In genomic region chr1:156700731-156701130, GRCh38 we compare ENCODE assay signal across 18 cellular contexts. TPM values are rescaled to one million over a fixed set of nuclear protein-coding genes. Genes with fewer than 3 reads are reported as not detected.
DNase-seq lines count a peak whose midpoint lies in the region; ATAC-seq, FAIRE-seq and TF ChIP-seq lines count a peak whose summit lies in the region.
"Had no signal": no experiment of that assay in that cellular context is flagged by ENCODE, and none has a peak within 500 bp of the region (broad histone marks: within the 10 kb centered on the region; RNA-seq: fewer than 3 reads in every experiment).

No MANE protein-coding gene starts in this region.

- TF ChIP-seq CTCF in K562 (IDR thresholded peaks at IDR 0.05 in 2 of 3, conservative IDR thresholded peaks at IDR 0.05 in 1 of 3; ENCODE audit: insufficient read depth in 2 of 3, low read depth in 1 of 3, low read length in 3 of 3) (no peak), nephron progenitor cell (IDR thresholded peaks at IDR 0.05) (no peak), osteocyte (IDR thresholded peaks at IDR 0.05) (no peak)

- in situ Hi-C loops in K562 (cut with MboI) = no loop called here

- peak overlapping the region in 1 of 2 donors; percentile 1 for H3K27ac Mint-ChIP-seq in stimulated activated naive CD8-positive, alpha-beta T cell treated with anti-CD3 and anti-CD28 coated beads, Interleukin-15, amount 100 ng/mL, for 72 hours
- H3K27ac Mint-ChIP-seq in nephron progenitor cell (peak overlapping the region; percentile 78), osteocyte (ENCODE audit: unreplicated experiment) (no peak overlapping the region)
- H3K27ac Mint-ChIP-seq: CD4-positive, alpha-beta memory T cell had no signal

- DNase-seq in stimulated activated naive CD8-positive, alpha-beta T cell treated with anti-CD3 and anti-CD28 coated beads, Interleukin-15, amount 100 ng/mL, for 72 hours = no peak
- no peak for DNase-seq in stimulated activated naive CD8-positive, alpha-beta T cell treated with anti-CD3 and anti-CD28 coated beads, Interleukin-15, Interleukin-2, amounts not matched to agents 100 U/mL and 50 U/mL, for 24 hours
- DNase-seq in K562 (ENCODE audit: extremely low read depth in 1 of 4, low spot score in 3 of 4) (no peak), nephron progenitor cell (no peak), osteocyte (ENCODE audit: extremely low spot score, unreplicated experiment) (no peak), COR-L47 (lab: John Stamatoyannopoulos, UW) (no peak), RPMI8226 (no peak)
- DNase-seq: CD4-positive, alpha-beta memory T cell; DMS53; NCI-H1436; NCI-H1930; NCI-H345; NCI-H524 treated with DMSO at 0.1 percent for 48 hours; PC-3 had no signal

- H3K79me2 ChIP-seq in K562 (ENCODE audit: control insufficient read depth, insufficient read depth, low read length) = no peaks in the 10 kb centered on the region

- TF ChIP-seq EP300 in K562 (IDR thresholded peaks at IDR 0.05; ENCODE audit: low read length) = no peak

- no peak for TF ChIP-seq POLR2A in K562 (conservative IDR thresholded peaks at IDR 0.05)

- CTCF ChIA-PET in K562 (lab: Yijun Ruan, JAX; ENCODE audit: low intra/inter-chr PET ratio) = interaction anchor here (1.3 kb wide), 1 partner anchor 11 kb away, joined by 4 read pairs; no protein-coding TSS in a partner anchor

- peaks cover 32% of the 10 kb centered on the region for H3K4me1 Mint-ChIP-seq in stimulated activated naive CD8-positive, alpha-beta T cell treated with anti-CD3 and anti-CD28 coated beads, Interleukin-15, amount 100 ng/mL, for 72 hours
- H3K4me1 Mint-ChIP-seq in nephron progenitor cell (peaks cover 83% of the 10 kb centered on the region), osteocyte (ENCODE audit: unreplicated experiment) (peaks cover 29% of the 10 kb centered on the region)

- peak overlapping the region in 1 of 2 experiments; percentile 76; a peak in 2 of 4 replicates for H3K9ac ChIP-seq in K562 (ENCODE audit: insufficient read depth in 1 of 2, low read depth in 2 of 2, low read length in 2 of 2)

- H3K4me3 ChIP-seq in K562 = no peak overlapping the region
- H3K4me3 ChIP-seq: A549, SJSA1 had no signal

- no peaks in the 10 kb centered on the region for H3K36me3 ChIP-seq in K562 (ENCODE audit: control insufficient read depth, insufficient read depth, low read length)
- H3K36me3 ChIP-seq: SJSA1 had no signal

- no peak for TF ChIP-seq RAD21 in K562 (CRISPR knock-in tag; conservative IDR thresholded peaks at IDR 0.05 in 1 of 2, IDR thresholded peaks at IDR 0.05 in 1 of 2)

- POLR2A ChIA-PET in K562 (lab: Yijun Ruan, JAX) = interaction anchor here (0.7 to 1.3 kb wide), 7 partner anchors 9 to 76 kb away, joined by 3 to 9 read pairs (median 3); no protein-coding TSS in a partner anchor

- H3K27ac ChIP-seq in K562 (ENCODE audit: extremely low read depth, low read depth, low read length) = no peak overlapping the region
- H3K27ac ChIP-seq: A549, SJSA1 had no signal

- H3K4me1 ChIP-seq in K562 (replicated peaks in 1 of 2; ENCODE audit: control insufficient read depth in 2 of 2, insufficient read depth in 2 of 2, low read length in 2 of 2) = peaks cover 8 to 28% of the 10 kb centered on the region in 2 experiments; a peak in 4 of 5 replicates

- H3K9me3 Mint-ChIP-seq in stimulated activated naive CD8-positive, alpha-beta T cell treated with anti-CD3 and anti-CD28 coated beads, Interleukin-15, amount 100 ng/mL, for 72 hours = no peaks in the 10 kb centered on the region
- H3K9me3 Mint-ChIP-seq in nephron progenitor cell (no peaks in the 10 kb centered on the region), osteocyte (ENCODE audit: unreplicated experiment) (no peaks in the 10 kb centered on the region)
- H3K9me3 Mint-ChIP-seq: CD4-positive, alpha-beta memory T cell had no signal

- no peaks in the 10 kb centered on the region for H3K9me3 ChIP-seq in K562 (replicated peaks; ENCODE audit: control insufficient read depth, insufficient read depth, low read depth, low read length)
- H3K9me3 ChIP-seq: A549, SJSA1 had no signal

- peak; percentile 39 for ATAC-seq in stimulated activated naive CD8-positive, alpha-beta T cell treated with anti-CD3 and anti-CD28 coated beads, Interleukin-15, amount 100 ng/mL, for 72 hours
- no peak for ATAC-seq in stimulated activated naive CD8-positive, alpha-beta T cell treated with anti-CD3 and anti-CD28 coated beads, Interleukin-15, Interleukin-2, amounts not matched to agents 100 U/mL and 50 U/mL, for 24 hours
- ATAC-seq in K562 = peak; percentile 6; the same call in 1 of the 3 replicates
- ATAC-seq: A549, PC-3 had no signal

- BruUV-seq in K562 (replicated peaks; lab: Mats Ljungman, UMichigan) = no TSS peak

- peaks cover 73% of the 10 kb centered on the region for H3K27me3 Mint-ChIP-seq in stimulated activated naive CD8-positive, alpha-beta T cell treated with anti-CD3 and anti-CD28 coated beads, Interleukin-15, amount 100 ng/mL, for 72 hours
- H3K27me3 Mint-ChIP-seq in nephron progenitor cell (ENCODE audit: low read depth, poor library complexity) = peaks cover 4% of the 10 kb centered on the region
- H3K27me3 Mint-ChIP-seq in osteocyte (ENCODE audit: unreplicated experiment) = peaks cover 2% of the 10 kb centered on the region

- no peak for FAIRE-seq in K562 (lab: Jason Lieb, UNC)
- FAIRE-seq: A549, GM12891, H54 had no signal

- no peak overlapping the region for H3K4me3 Mint-ChIP-seq in stimulated activated naive CD8-positive, alpha-beta T cell treated with anti-CD3 and anti-CD28 coated beads, Interleukin-15, amount 100 ng/mL, for 72 hours
- H3K4me3 Mint-ChIP-seq in nephron progenitor cell = peak overlapping the region; percentile 95
- no peak overlapping the region for H3K4me3 Mint-ChIP-seq in osteocyte (ENCODE audit: unreplicated experiment)
- H3K4me3 Mint-ChIP-seq: CD4-positive, alpha-beta memory T cell had no signal

- 0 out of 2 replicates have a peak overlapping the region, but pooled peaks have one; percentile 15 for H2AFZ ChIP-seq in K562 (ENCODE audit: low read depth, low read length)

- no peaks in the 10 kb centered on the region for H3K27me3 ChIP-seq in K562 (ENCODE audit: control insufficient read depth in 2 of 2, insufficient read depth in 2 of 2, low read length in 2 of 2)
- H3K27me3 ChIP-seq: SJSA1 had no signal

- H3K36me3 Mint-ChIP-seq in nephron progenitor cell (ENCODE audit: low read depth) (peaks cover 62% of the 10 kb centered on the region), osteocyte (ENCODE audit: unreplicated experiment) (peaks cover 30% of the 10 kb centered on the region)
- H3K36me3 Mint-ChIP-seq: CD4-positive, alpha-beta memory T cell had no signal

- intact Hi-C loops in K562 (cut with micrococcal nuclease) = no loop called here

- WGBS in K562 (ENCODE audit: insufficient coverage, low coverage, missing lambda C conversion rate) = 39% methylated on average over 4 of the region's 4 CpGs

- H3K4me2 ChIP-seq in K562 (ENCODE audit: insufficient read depth, low read length) = no peak overlapping the region
- H3K4me2 ChIP-seq: A549 had no signal

- H3K9me1 ChIP-seq in K562 (ENCODE audit: control insufficient read depth, insufficient read depth, low read length) = no peaks in the 10 kb centered on the region

- no peaks in the 10 kb centered on the region for H4K20me1 ChIP-seq in K562 (replicated peaks; ENCODE audit: control insufficient read depth, insufficient read depth, low read length)

RNA-seq across cellular contexts. Expression of gene CRABP2, which starts 4.7 kb away (rescaled TPM):
- 0.86 TPM in 1 of 2 replicates, not detected in the other for total RNA-seq in K562 (2011; cell fraction: chromatin; rRNA removed; ENCODE audit: low replicate concordance)
- 0.39 and 1.0 TPM in 2 replicates for total RNA-seq in K562 (2011; cell fraction: nucleolus; rRNA removed)
- 0.44 TPM in 1 of 2 replicates, not detected in the other for total RNA-seq in K562 (2011; cell fraction: nucleoplasm; rRNA removed)
- total RNA-seq in K562 (2014; rRNA removed) = 0.86 and 1.2 TPM in 2 replicates
- total RNA-seq in K562 (2014; rRNA removed; fragmentation: Illumina TruSeq; extraction: Trizol) = 0.32 and 0.36 TPM in 2 replicates
- 0.72 and 1.3 TPM in 2 replicates for total RNA-seq in K562 (2015; rRNA removed; fragmentation: Illumina TruSeq; extraction: Trizol)
- total RNA-seq in K562 (2021) = 1.5 and 1.6 TPM in 2 replicates
- 0.50 and 1.5 TPM in 2 replicates for polyA plus RNA-seq in K562 (2011; rRNA removed)
- polyA plus RNA-seq in K562 (2011; cell fraction: cytosol; rRNA removed) = 0.58 and 1.3 TPM in 2 replicates
- polyA plus RNA-seq in K562 (2011; cell fraction: nucleus; rRNA removed) = 1.8 and 2.6 TPM in 2 replicates
- polyA plus RNA-seq in K562 (2012) = 2.6 and 2.9 TPM in 2 replicates
- 1.9 and 2.5 TPM in 2 replicates for polyA plus RNA-seq in K562 (2014; fragmentation: Illumina TruSeq; extraction: Trizol)
- under 1 TPM; 0.30 to 0.52 TPM for polyA plus RNA-seq in K562 (2014; fragmentation: Nextera tagmentation; extraction: Ambion mirVana)
- 0.82 and 1.2 TPM in 2 replicates for polyA plus RNA-seq in K562 (2014; rRNA removed)
- polyA minus RNA-seq in K562 (2011; rRNA and poly(A)+ RNA removed) = 0.28 and 0.72 TPM in 2 replicates
- not detected in 2 replicates for polyA minus RNA-seq in K562 (2011; cell fraction: cytosol; rRNA and poly(A)+ RNA removed)
- not detected in 2 replicates for polyA minus RNA-seq in K562 (2011; cell fraction: nucleus; rRNA and poly(A)+ RNA removed)
- total RNA-seq in osteocyte = 144 and 146 TPM in 2 replicates

RNA-seq across cellular contexts. Expression of gene NES, which starts 23.5 kb away (rescaled TPM):
- 1.5 and 2.0 TPM in 2 replicates for total RNA-seq in K562 (2011; cell fraction: chromatin; rRNA removed; ENCODE audit: low replicate concordance)
- total RNA-seq in K562 (2011; cell fraction: nucleolus; rRNA removed) = 1.7 TPM in 2 replicates
- total RNA-seq in K562 (2011; cell fraction: nucleoplasm; rRNA removed) = 1.8 and 3.1 TPM in 2 replicates
- total RNA-seq in K562 (2014; rRNA removed) (5.8 and 6.6 TPM in 2 replicates), K562 (2014; rRNA removed; fragmentation: Illumina TruSeq; extraction: Trizol) (3.3 and 4.1 TPM in 2 replicates), K562 (2015; rRNA removed; fragmentation: Illumina TruSeq; extraction: Trizol) (4.8 and 4.9 TPM in 2 replicates), K562 (2021) (5.5 and 8.6 TPM in 2 replicates), osteocyte (24.2 and 26.5 TPM in 2 replicates)
- polyA plus RNA-seq in K562 (2011; rRNA removed) (2.7 TPM in 2 replicates), K562 (2014; fragmentation: Illumina TruSeq; extraction: Trizol) (5.4 and 6.3 TPM in 2 replicates), K562 (2014; fragmentation: Nextera tagmentation; extraction: Ambion mirVana) (under 1 TPM; 0.10 to 0.13 TPM), K562 (2014; rRNA removed) (2.5 and 4.2 TPM in 2 replicates)
- polyA plus RNA-seq in K562 (2011; cell fraction: cytosol; rRNA removed) = 1.5 and 2.5 TPM in 2 replicates
- polyA plus RNA-seq in K562 (2011; cell fraction: nucleus; rRNA removed) = 3.2 and 5.5 TPM in 2 replicates
- polyA plus RNA-seq in K562 (2012) = 6.5 and 7.0 TPM in 2 replicates
- polyA minus RNA-seq in K562 (2011; rRNA and poly(A)+ RNA removed) = 2.3 and 2.4 TPM in 2 replicates
- polyA minus RNA-seq in K562 (2011; cell fraction: cytosol; rRNA and poly(A)+ RNA removed) = 3.8 and 5.4 TPM in 2 replicates
- polyA minus RNA-seq in K562 (2011; cell fraction: nucleus; rRNA and poly(A)+ RNA removed) = 1.2 and 1.4 TPM in 2 replicates
- total RNA-seq: CD4-positive, alpha-beta memory T cell had no signal
- polyA plus RNA-seq: CD4-positive, alpha-beta memory T cell had no signal

RNA-seq across cellular contexts. Expression of gene METTL25B, which starts 27.5 kb away (rescaled TPM):
- 50.1 and 117 TPM in 2 replicates for total RNA-seq in K562 (2011; cell fraction: chromatin; rRNA removed; ENCODE audit: low replicate concordance)
- 103 and 114 TPM in 2 replicates for total RNA-seq in K562 (2011; cell fraction: nucleolus; rRNA removed)
- total RNA-seq in K562 (2011; cell fraction: nucleoplasm; rRNA removed) = 74.6 and 83.1 TPM in 2 replicates
- total RNA-seq in K562 (2014; rRNA removed) (33.1 and 39.1 TPM in 2 replicates), K562 (2014; rRNA removed; fragmentation: Illumina TruSeq; extraction: Trizol) (17.8 and 26.3 TPM in 2 replicates), K562 (2015; rRNA removed; fragmentation: Illumina TruSeq; extraction: Trizol) (27.0 and 30.3 TPM in 2 replicates), K562 (2021) (46.3 and 48.3 TPM in 2 replicates), osteocyte (21.3 and 24.1 TPM in 2 replicates)
- polyA plus RNA-seq in K562 (2011; rRNA removed) (37.1 and 46.1 TPM in 2 replicates), K562 (2014; fragmentation: Illumina TruSeq; extraction: Trizol) (33.9 and 37.7 TPM in 2 replicates), K562 (2014; fragmentation: Nextera tagmentation; extraction: Ambion mirVana) (10 to 100 TPM in 1 of 2 experiments, 1 to 10 TPM in 1; 7.7 to 13.2 TPM), K562 (2014; rRNA removed) (41.8 and 57.4 TPM in 2 replicates)
- polyA plus RNA-seq in K562 (2011; cell fraction: cytosol; rRNA removed) = 44.7 and 53.0 TPM in 2 replicates
- 79.3 and 98.8 TPM in 2 replicates for polyA plus RNA-seq in K562 (2011; cell fraction: nucleus; rRNA removed)
- polyA plus RNA-seq in K562 (2012) = 34.9 and 66.4 TPM in 2 replicates
- polyA minus RNA-seq in K562 (2011; rRNA and poly(A)+ RNA removed) = 17.4 and 21.8 TPM in 2 replicates
- 20.6 and 27.1 TPM in 2 replicates for polyA minus RNA-seq in K562 (2011; cell fraction: cytosol; rRNA and poly(A)+ RNA removed)
- polyA minus RNA-seq in K562 (2011; cell fraction: nucleus; rRNA and poly(A)+ RNA removed) = 25.0 and 34.1 TPM in 2 replicates

RNA-seq across cellular contexts. Expression of gene ISG20L2, which starts 27.8 kb away (rescaled TPM):
- 62.5 and 90.4 TPM in 2 replicates for total RNA-seq in K562 (2011; cell fraction: chromatin; rRNA removed; ENCODE audit: low replicate concordance)
- 49.1 and 64.9 TPM in 2 replicates for total RNA-seq in K562 (2011; cell fraction: nucleolus; rRNA removed)
- total RNA-seq in K562 (2011; cell fraction: nucleoplasm; rRNA removed) = 55.7 and 64.4 TPM in 2 replicates
- total RNA-seq in K562 (2014; rRNA removed) = 34.3 and 40.7 TPM in 2 replicates
- 57.7 and 59.6 TPM in 2 replicates for total RNA-seq in K562 (2014; rRNA removed; fragmentation: Illumina TruSeq; extraction: Trizol)
- total RNA-seq in K562 (2015; rRNA removed; fragmentation: Illumina TruSeq; extraction: Trizol) = 52.6 and 53.3 TPM in 2 replicates
- 46.3 and 50.3 TPM in 2 replicates for total RNA-seq in K562 (2021)
- 59.5 and 63.8 TPM in 2 replicates for polyA plus RNA-seq in K562 (2011; rRNA removed)
- 60.2 and 77.5 TPM in 2 replicates for polyA plus RNA-seq in K562 (2011; cell fraction: cytosol; rRNA removed)
- polyA plus RNA-seq in K562 (2011; cell fraction: nucleus; rRNA removed) = 23.1 and 28.0 TPM in 2 replicates
- polyA plus RNA-seq in K562 (2012) = 45.7 and 45.9 TPM in 2 replicates
- polyA plus RNA-seq in K562 (2014; fragmentation: Illumina TruSeq; extraction: Trizol) = 100 and 130 TPM in 2 replicates
- polyA plus RNA-seq in K562 (2014; fragmentation: Nextera tagmentation; extraction: Ambion mirVana) = 10 to 100 TPM; 21.3 to 50.3 TPM
- 41.5 and 50.9 TPM in 2 replicates for polyA plus RNA-seq in K562 (2014; rRNA removed)
- polyA minus RNA-seq in K562 (2011; rRNA and poly(A)+ RNA removed) = 52.8 and 62.8 TPM in 2 replicates
- polyA minus RNA-seq in K562 (2011; cell fraction: cytosol; rRNA and poly(A)+ RNA removed) = 23.6 and 28.9 TPM in 2 replicates
- polyA minus RNA-seq in K562 (2011; cell fraction: nucleus; rRNA and poly(A)+ RNA removed) = 21.1 and 35.4 TPM in 2 replicates
- 33.0 and 37.7 TPM in 2 replicates for total RNA-seq in osteocyte

RNA-seq across cellular contexts. Expression of gene MRPL24, which starts 40.2 kb away (rescaled TPM):
- total RNA-seq in K562 (2011; cell fraction: chromatin; rRNA removed; ENCODE audit: low replicate concordance) = 8.3 and 22.8 TPM in 2 replicates
- 18.7 and 20.3 TPM in 2 replicates for total RNA-seq in K562 (2011; cell fraction: nucleolus; rRNA removed)
- 15.8 and 16.2 TPM in 2 replicates for total RNA-seq in K562 (2011; cell fraction: nucleoplasm; rRNA removed)
- total RNA-seq in K562 (2014; rRNA removed) (103 and 134 TPM in 2 replicates), K562 (2014; rRNA removed; fragmentation: Illumina TruSeq; extraction: Trizol) (91.6 and 91.8 TPM in 2 replicates), K562 (2015; rRNA removed; fragmentation: Illumina TruSeq; extraction: Trizol) (105 and 113 TPM in 2 replicates), K562 (2021) (74.0 and 74.3 TPM in 2 replicates), osteocyte (52.6 and 55.8 TPM in 2 replicates)
- polyA plus RNA-seq in K562 (2011; rRNA removed) (97.5 and 101 TPM in 2 replicates), K562 (2014; fragmentation: Illumina TruSeq; extraction: Trizol) (153 and 163 TPM in 2 replicates), K562 (2014; fragmentation: Nextera tagmentation; extraction: Ambion mirVana) (100 to 1,000 TPM; 206 to 267 TPM), K562 (2014; rRNA removed) (115 and 141 TPM in 2 replicates)
- 66.6 and 77.0 TPM in 2 replicates for polyA plus RNA-seq in K562 (2011; cell fraction: cytosol; rRNA removed)
- polyA plus RNA-seq in K562 (2011; cell fraction: nucleus; rRNA removed) = 59.6 and 61.8 TPM in 2 replicates
- 90.5 and 117 TPM in 2 replicates for polyA plus RNA-seq in K562 (2012)
- polyA minus RNA-seq in K562 (2011; rRNA and poly(A)+ RNA removed) = 43.9 and 56.9 TPM in 2 replicates
- polyA minus RNA-seq in K562 (2011; cell fraction: cytosol; rRNA and poly(A)+ RNA removed) = 23.8 and 27.5 TPM in 2 replicates
- polyA minus RNA-seq in K562 (2011; cell fraction: nucleus; rRNA and poly(A)+ RNA removed) = 9.4 and 12.0 TPM in 2 replicates

Comparison
In these comparisons a context has a peak if more than half of its experiments do, and no peak if none do; other contexts are left out.
1. RNA of gene CRABP2, which starts 4.7 kb away (total RNA-seq): 144 to 146 TPM in osteocyte; 0.32 to 1.6 TPM in K562; every median in the first group is over 10 times any median in the second.